Comparison of ENCODE assay signal across 28 cellular contexts in genomic region chr12:85663631-85664030, GRCh38.
"Had no signal": no experiment of that assay in that cellular context is flagged by ENCODE, and none has a peak within 500 bp of the region (broad histone marks: within the 10 kb centered on the region; RNA-seq: fewer than 3 reads in every experiment).

No MANE protein-coding gene starts in this region.

- H3K27ac ChIP-seq: colonic mucosa, coronary artery, dorsolateral prefrontal cortex, epithelial cell of prostate, esophagus muscularis mucosa, esophagus squamous epithelium, foreskin keratinocyte, gastrocnemius medialis, gastroesophageal sphincter, heart left ventricle, heart right ventricle, hepatocyte had no signal

- H3K4me3 ChIP-seq: colonic mucosa, coronary artery, dorsolateral prefrontal cortex, esophagus muscularis mucosa, esophagus squamous epithelium, gastrocnemius medialis, gastroesophageal sphincter, heart left ventricle, heart right ventricle, hepatocyte had no signal

- FAIRE-seq: endometrium, endothelial cell of umbilical vein, frontal cortex had no signal

- H3K9me3 ChIP-seq: colonic mucosa, esophagus muscularis mucosa, gastrocnemius medialis, gastroesophageal sphincter had no signal

- ATAC-seq: effector memory CD8-positive, alpha-beta T cell; esophagus mucosa; foreskin keratinocyte; gastrocnemius medialis; gastroesophageal sphincter; heart left ventricle; heart right ventricle had no signal

- DNase-seq: colonic mucosa; cortex of kidney; dermis blood vessel endothelial cell; dorsolateral prefrontal cortex; effector CD4-positive, alpha-beta T cell; effector CD8-positive, alpha-beta T cell; effector memory CD4-positive, alpha-beta T cell; effector memory CD8-positive, alpha-beta T cell; endodermal cell; erythroblast; esophagus squamous epithelium; foreskin fibroblast; foreskin keratinocyte; foreskin melanocyte; gastrocnemius medialis; glutamatergic neuron; head of caudate nucleus; heart left ventricle; heart right ventricle had no signal

- H3K36me3 ChIP-seq: colonic mucosa, esophagus muscularis mucosa, esophagus squamous epithelium, gastrocnemius medialis, gastroesophageal sphincter, heart left ventricle, heart right ventricle had no signal

- H3K27me3 ChIP-seq: colonic mucosa, esophagus muscularis mucosa, esophagus squamous epithelium, foreskin keratinocyte, gastrocnemius medialis, gastroesophageal sphincter, heart left ventricle, heart right ventricle, hepatocyte had no signal

- H3K4me1 ChIP-seq: colonic mucosa, esophagus muscularis mucosa, esophagus squamous epithelium, foreskin keratinocyte, gastrocnemius medialis, gastroesophageal sphincter, heart left ventricle, heart right ventricle had no signal
